23 cellular contexts compared by ENCODE assay signal in genomic region chr9:89006308-89006707, GRCh38. TPM values are rescaled to one million over a fixed set of nuclear protein-coding genes. Genes with fewer than 3 reads are reported as not detected.
DNase-seq lines count a peak whose midpoint lies in the region; ATAC-seq, FAIRE-seq and TF ChIP-seq lines count a peak whose summit lies in the region.
"Had no signal": no experiment of that assay in that cellular context is flagged by ENCODE, and none has a peak within 500 bp of the region (broad histone marks: within the 10 kb centered on the region; RNA-seq: fewer than 3 reads in every experiment).

No MANE protein-coding gene starts in this region.

- in situ Hi-C loops in HepG2 (cut with HindIII; ENCODE audit: extremely low pct_ligation_motif_present, low pct_unique_long_range_greater_than_20kb), result no loop called here

- FAIRE-seq in HepG2 (lab: Jason Lieb, UNC), result no peak
- FAIRE-seq in pancreas (lab: Jason Lieb, UNC), result peak; percentile 43
- FAIRE-seq: D721Med, H54 had no signal

- intact Hi-C loops in HepG2 (cut with micrococcal nuclease; ENCODE audit: unreplicated experiment), result no loop called here
- intact Hi-C loops in right lobe of liver (cut with DNase I), result no loop called here
- intact Hi-C loops in pancreas (cut with DNase I), result no loop called here
- intact Hi-C loops in uterus (cut with DNase I; ENCODE audit: low total_unique reads), result no loop called here

- no peak for TF ChIP-seq CTCF in HepG2 (CRISPR knock-in tag; IDR thresholded peaks at IDR 0.05)
- TF ChIP-seq CTCF in right lobe of liver (IDR thresholded peaks at IDR 0.05), result no peak
- TF ChIP-seq CTCF in pancreas (IDR thresholded peaks at IDR 0.05), result no peak
- TF ChIP-seq CTCF in osteocyte (IDR thresholded peaks at IDR 0.05), result no peak
- TF ChIP-seq CTCF in uterus (IDR thresholded peaks at IDR 0.05), result no peak

- no peak for DNase-seq in HepG2 (ENCODE audit: low spot score)
- DNase-seq in right lobe of liver, result no peak
- peak; percentile 24 for DNase-seq in fibroblast of peridontal ligament (ENCODE audit: extremely low read depth)
- no peak for DNase-seq in pancreas
- no peak for DNase-seq in osteocyte (ENCODE audit: extremely low spot score, unreplicated experiment)
- no peak for DNase-seq in H7
- no peak for DNase-seq in uterus
- DNase-seq: AML-193, DND-41, HFFc6, Kasumi-1, MG63, NCI-H1048, NCI-H2081, NCI-H510A, NCI-H82, PC-9, SJCRH30 had no signal

- CTCF ChIA-PET in HepG2 (lab: Yijun Ruan, JAX; ENCODE audit: low intra/inter-chr PET ratio, low total read pairs), result no interaction called here

- TF ChIP-seq POLR2A in HepG2 (IDR thresholded peaks at IDR 0.05; ENCODE audit: insufficient read depth in 1 of 2, low read depth in 2 of 2, low read length in 2 of 2) (no peak), right lobe of liver (IDR thresholded peaks at IDR 0.05) (no peak), uterus (IDR thresholded peaks at IDR 0.05) (no peak)

- H3K9ac ChIP-seq in HepG2 (ENCODE audit: insufficient read depth, low read depth, low read length), result no peak overlapping the region

- no peaks in the 10 kb centered on the region for H3K9me3 Mint-ChIP-seq in osteocyte (ENCODE audit: unreplicated experiment)
- H3K9me3 Mint-ChIP-seq: HFFc6 had no signal

- ATAC-seq in HepG2 (no peak), right lobe of liver (no peak), SK-N-SH treated with all-trans-retinoic acid at 6 μM for 48 hours (peak; percentile 42; the same call in 2 of the 3 replicates), pancreas (no peak)

- no TSS peak for BruUV-seq in HepG2 (replicated peaks; lab: Mats Ljungman, UMichigan)

- TF ChIP-seq EP300 in HepG2 (IDR thresholded peaks at IDR 0.05; ENCODE audit: low read depth in 2 of 2, low read length in 2 of 2) (no peak), HepG2 (CRISPR knock-in tag; IDR thresholded peaks at IDR 0.05; ENCODE audit: borderline replicate concordance) (no peak)

- no peak overlapping the region for H3K27ac Mint-ChIP-seq in osteocyte (ENCODE audit: unreplicated experiment)
- H3K27ac Mint-ChIP-seq: HFFc6 had no signal

- POLR2A ChIA-PET in HepG2 (lab: Yijun Ruan, JAX), result no interaction called here

- no peak overlapping the region for H3K4me2 ChIP-seq in HepG2 (ENCODE audit: low read depth, low read length)
- H3K4me2 ChIP-seq: PC-9 had no signal

- H3K4me3 ChIP-seq in HepG2 (replicated peaks in 1 of 3; ENCODE audit: insufficient read depth in 1 of 3, low read depth in 2 of 3, low read length in 3 of 3), result no peak overlapping the region
- no peak overlapping the region for H3K4me3 ChIP-seq in right lobe of liver
- H3K4me3 ChIP-seq in pancreas, result no peak overlapping the region
- H3K4me3 ChIP-seq in H7 (ENCODE audit: insufficient read depth, low read depth, low read length), result no peak overlapping the region
- no peak overlapping the region for H3K4me3 ChIP-seq in uterus
- H3K4me3 ChIP-seq: MG63, PC-9, SJCRH30 had no signal

- no peaks in the 10 kb centered on the region for H3K4me1 Mint-ChIP-seq in osteocyte (ENCODE audit: unreplicated experiment)

- no peak for TF ChIP-seq RAD21 in HepG2 (CRISPR knock-in tag; IDR thresholded peaks at IDR 0.05)

- no peak overlapping the region for H3K4me3 Mint-ChIP-seq in osteocyte (ENCODE audit: unreplicated experiment)
- H3K4me3 Mint-ChIP-seq: HFFc6 had no signal

- no peaks in the 10 kb centered on the region for H3K36me3 Mint-ChIP-seq in osteocyte (ENCODE audit: unreplicated experiment)

- no peaks in the 10 kb centered on the region for H3K36me3 ChIP-seq in HepG2 (replicated peaks in 1 of 2; ENCODE audit: control insufficient read depth in 1 of 2, insufficient read depth in 2 of 2, low read length in 2 of 2)
- no peaks in the 10 kb centered on the region for H3K36me3 ChIP-seq in right lobe of liver
- no peaks in the 10 kb centered on the region for H3K36me3 ChIP-seq in pancreas
- no peaks in the 10 kb centered on the region; the same call in none of the 2 replicates for H3K36me3 ChIP-seq in H7 (replicated peaks; ENCODE audit: control insufficient read depth, insufficient read depth, low read length)
- no peaks in the 10 kb centered on the region for H3K36me3 ChIP-seq in uterus
- H3K36me3 ChIP-seq: SJCRH30 had no signal

- no peak overlapping the region for H3K27ac ChIP-seq in HepG2 (ENCODE audit: extremely low read length, insufficient read depth, low read length)
- H3K27ac ChIP-seq in right lobe of liver, result no peak overlapping the region
- H3K27ac ChIP-seq in pancreas, result no peak overlapping the region
- H3K27ac ChIP-seq in uterus, result no peak overlapping the region
- H3K27ac ChIP-seq: C4-2B, PC-9, SJCRH30 had no signal

- H4K20me1 ChIP-seq in HepG2 (ENCODE audit: insufficient read depth, low read length), result no peaks in the 10 kb centered on the region

- peaks cover 0 to 4% of the 10 kb centered on the region in 2 experiments; a peak in 1 of 5 replicates for H3K27me3 ChIP-seq in HepG2 (ENCODE audit: control insufficient read depth in 1 of 2, insufficient read depth in 2 of 2, low read length in 2 of 2)
- no peaks in the 10 kb centered on the region for H3K27me3 ChIP-seq in right lobe of liver
- no peaks in the 10 kb centered on the region for H3K27me3 ChIP-seq in pancreas
- H3K27me3 ChIP-seq in H7 (ENCODE audit: control insufficient read depth, insufficient read depth, low read length), result no peaks in the 10 kb centered on the region
- H3K27me3 ChIP-seq in uterus, result no peaks in the 10 kb centered on the region
- H3K27me3 ChIP-seq: MG63, SJCRH30 had no signal

- H3K9me3 ChIP-seq in HepG2 (ENCODE audit: low read length), result no peaks in the 10 kb centered on the region
- no peaks in the 10 kb centered on the region for H3K9me3 ChIP-seq in right lobe of liver
- H3K9me3 ChIP-seq in pancreas, result no peaks in the 10 kb centered on the region
- no peaks in the 10 kb centered on the region for H3K9me3 ChIP-seq in uterus
- H3K9me3 ChIP-seq: MG63, SJCRH30 had no signal

- H3K79me2 ChIP-seq in HepG2 (ENCODE audit: insufficient read depth, low read length), result no peaks in the 10 kb centered on the region

- WGBS in HepG2 (ENCODE audit: low lambda C conversion rate), result 4% methylated on average over 2 of the region's 2 CpGs
- WGBS in right lobe of liver (ENCODE audit: insufficient coverage, low coverage, low lambda C conversion rate, missing lambda C conversion rate), result 14% methylated on average over 2 of the region's 2 CpGs
- 11 to 18% methylated on average over 2 of the region's 2 CpGs for WGBS in pancreas, 2 donors

- no peaks in the 10 kb centered on the region for H3K4me1 ChIP-seq in HepG2 (ENCODE audit: insufficient read depth, low read length)
- no peaks in the 10 kb centered on the region for H3K4me1 ChIP-seq in right lobe of liver
- no peaks in the 10 kb centered on the region for H3K4me1 ChIP-seq in pancreas
- H3K4me1 ChIP-seq in uterus, result no peaks in the 10 kb centered on the region
- H3K4me1 ChIP-seq: SJCRH30 had no signal

- H2AFZ ChIP-seq in HepG2 (ENCODE audit: low read length), result no peak overlapping the region
- H2AFZ ChIP-seq: PC-9 had no signal

- H3K27me3 Mint-ChIP-seq in osteocyte (ENCODE audit: unreplicated experiment), result no peaks in the 10 kb centered on the region

TF ChIP-seq in HepG2, 621 proteins besides CTCF, POLR2A, EP300 and RAD21 (continues in another document):
- TF ChIP-seq ZFX (CRISPR knock-in tag; IDR thresholded peaks at IDR 0.05; ENCODE audit: low read depth) (no peak), RNF2 (conservative IDR thresholded peaks at IDR 0.05; ENCODE audit: low read depth) (no peak)

TF ChIP-seq in SK-N-SH treated with all-trans-retinoic acid at 6 μM for 48 hours, 23 proteins besides CTCF, POLR2A, EP300 and RAD21:
- no peak for TF ChIP-seq SNAI2 (CRISPR knock-in tag; IDR thresholded peaks at IDR 0.05)
- TF ChIP-seq ISL1 (CRISPR knock-in tag; IDR thresholded peaks at IDR 0.05), result peak; percentile 62

RNA-seq across cellular contexts. Expression of gene S1PR3, which starts 15.0 kb away (rescaled TPM):
- total RNA-seq in HepG2 (2016; rRNA removed; fragmentation: Illumina TruSeq; extraction: Trizol), result 0.02 and 0.04 TPM in 2 replicates
- total RNA-seq in HepG2 (2016; cell fraction: cytosol; rRNA removed; fragmentation: Illumina TruSeq; extraction: Trizol; ENCODE audit: low read depth), result not detected in 2 replicates
- 0.04 and 0.06 TPM in 2 replicates for total RNA-seq in HepG2 (2016; cell fraction: insoluble cytoplasmic fraction; rRNA removed; fragmentation: Illumina TruSeq; extraction: Trizol)
- 0.03 TPM in 1 of 2 replicates, not detected in the other for total RNA-seq in HepG2 (2016; cell fraction: membrane; rRNA removed; fragmentation: Illumina TruSeq; extraction: Trizol)
- not detected in 2 replicates for total RNA-seq in HepG2 (2016; cell fraction: nucleus; rRNA removed; fragmentation: Illumina TruSeq; extraction: Trizol)
- polyA plus RNA-seq in HepG2 (2011; rRNA removed), result 0.01 TPM in 1 of 2 replicates, not detected in the other
- 0.03 TPM in 1 of 2 replicates, not detected in the other for polyA plus RNA-seq in HepG2 (2011; cell fraction: cytosol; rRNA removed)
- not detected in 2 replicates for polyA plus RNA-seq in HepG2 (2011; cell fraction: nucleus; rRNA removed)
- polyA plus RNA-seq in HepG2 (2012), result not detected in 2 replicates
- polyA plus RNA-seq in HepG2 (2016; cell fraction: cytosol; fragmentation: Illumina TruSeq; extraction: Trizol; ENCODE audit: low read depth), result not detected in 2 replicates
- polyA plus RNA-seq in HepG2 (2016; cell fraction: insoluble cytoplasmic fraction; fragmentation: Illumina TruSeq; extraction: Trizol; ENCODE audit: low read depth), result 0.05 TPM in 1 of 2 replicates, not detected in the other
- polyA plus RNA-seq in HepG2 (2016; cell fraction: membrane; fragmentation: Illumina TruSeq; extraction: Trizol; ENCODE audit: low read depth), result not detected in 2 replicates
- polyA plus RNA-seq in HepG2 (2016; cell fraction: nucleus; fragmentation: Illumina TruSeq; extraction: Trizol; ENCODE audit: insufficient read depth, low read depth), result 0.09 TPM in 1 of 2 replicates, not detected in the other
- polyA minus RNA-seq in HepG2 (2011; rRNA and poly(A)+ RNA removed; ENCODE audit: low replicate concordance), result 36.5 TPM in 1 of 2 replicates, not detected in the other
- polyA minus RNA-seq in HepG2 (2011; cell fraction: cytosol; rRNA and poly(A)+ RNA removed), result 0.09 TPM in 1 of 2 replicates, not detected in the other
- polyA minus RNA-seq in HepG2 (2011; cell fraction: nucleus; rRNA and poly(A)+ RNA removed), result 0.13 TPM in 1 of 2 replicates, not detected in the other
- 1 to 10 TPM; 1.0 to 9.5 (median 5.0) TPM for total RNA-seq in right lobe of liver
- total RNA-seq in pancreas, result 1 to 10 TPM; 1.4 to 4.1 (median 2.8) TPM
- 1 to 10 TPM; 1.8 to 1.9 TPM for polyA plus RNA-seq in pancreas
- 1.6 and 2.1 TPM in 2 replicates for total RNA-seq in osteocyte
- 9.3 and 25.0 TPM in 2 replicates for total RNA-seq in H7 (2014; rRNA removed; shearing (Covaris generic))
- 10 to 100 TPM in 3 of 4 donors, 1 to 10 TPM in 1; 6.4 to 57.3 (median 26.3) TPM for total RNA-seq in uterus
- total RNA-seq: G401, SJCRH30 had no signal
